In genomic region chr5:97056263-97056662, GRCh38 we compare ENCODE assay signal across 6 cellular contexts.
"Had no signal": no experiment of that assay in that cellular context is flagged by ENCODE, and none has a peak within 500 bp of the region (broad histone marks: within the 10 kb centered on the region; RNA-seq: fewer than 3 reads in every experiment).

No MANE protein-coding gene starts in this region.

- H3K27ac ChIP-seq: HL-60, KMS-11 had no signal

- DNase-seq: IMR-90, KBM-7, KG1 had no signal

- H3K4me3 ChIP-seq: K562 had no signal
